ENCODE assay signal across 1 cellular context in genomic region chr9:77829440-77829839, GRCh38.
TF ChIP-seq lines count a peak whose summit lies in the region.

No MANE protein-coding gene starts in this region.

TF ChIP-seq in WTC11, 78 proteins besides CTCF, POLR2A, EP300 and RAD21 (continued from another document):
- TF ChIP-seq CDX4 (CRISPR knock-in tag; IDR thresholded peaks at IDR 0.05; ENCODE audit: borderline replicate concordance) (no peak), PRRX2 (CRISPR knock-in tag; IDR thresholded peaks at IDR 0.05) (no peak), NR2C2 (CRISPR knock-in tag; IDR thresholded peaks at IDR 0.05) (no peak)
